In genomic region chr6:138869343-138869742, GRCh38 we compare ENCODE assay signal across 1 cellular context.
TF ChIP-seq lines count a peak whose summit lies in the region.

No MANE protein-coding gene starts in this region.

TF ChIP-seq in GM23338, 12 proteins besides CTCF, POLR2A, EP300 and RAD21 (continued from another document):
- TF ChIP-seq REST (IDR thresholded peaks at IDR 0.05; ENCODE audit: unreplicated experiment) (no peak), JUNB (IDR thresholded peaks at IDR 0.05; ENCODE audit: unreplicated experiment) (no peak), CREB1 (CRISPR knock-in tag; IDR thresholded peaks at IDR 0.05; ENCODE audit: low read depth) (no peak), STAT1 (IDR thresholded peaks at IDR 0.05; ENCODE audit: unreplicated experiment) (no peak), POLR2AphosphoS5 (IDR thresholded peaks at IDR 0.05; ENCODE audit: low read depth) (no peak), ZNF114 (CRISPR knock-in tag; IDR thresholded peaks at IDR 0.05) (no peak), ETS1 (IDR thresholded peaks at IDR 0.05) (no peak)
